ENCODE assay signal across 26 cellular contexts in the genomic region with DNA sequence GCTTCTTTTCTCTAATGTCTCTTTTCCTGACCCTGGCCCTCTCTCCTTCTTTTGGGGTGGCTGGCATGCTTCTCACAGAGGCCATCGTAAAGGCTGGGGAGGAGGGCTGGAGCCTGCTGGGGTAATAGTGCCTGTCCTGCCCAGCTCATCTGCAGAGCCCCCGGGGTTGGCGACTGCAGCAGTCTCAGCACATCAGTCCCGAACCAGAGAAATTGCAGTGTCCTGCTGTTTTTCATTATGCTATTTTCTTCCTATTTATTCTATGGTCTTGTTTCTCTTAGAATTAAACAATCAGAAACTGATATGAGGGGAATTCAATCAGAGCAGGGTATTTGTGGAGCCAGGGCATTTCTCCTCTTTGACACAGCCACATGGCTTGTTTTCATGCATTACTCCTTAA.
"Had no signal": no experiment of that assay in that cellular context is flagged by ENCODE, and none has a peak within 500 bp of the region (broad histone marks: within the 10 kb centered on the region; RNA-seq: fewer than 3 reads in every experiment).

No MANE protein-coding gene starts in this region.

- H3K36me3 ChIP-seq: breast epithelium, SJCRH30 had no signal

- DNase-seq: activated CD4-positive, alpha-beta memory T cell treated with anti-CD3 and anti-CD28 coated beads, Interleukin-2, amount 10 ng/mL, durations not matched to agents 7 days and 5 days; activated CD4-positive, alpha-beta T cell treated with anti-CD3 and anti-CD28 coated beads for 36 hours; activated CD4-positive, alpha-beta T cell treated with anti-CD3 and anti-CD28 coated beads, Interleukin-2, amount 50 U/mL, for 1 hour; activated gamma-delta T cell; activated naive CD4-positive, alpha-beta T cell treated with anti-CD3 and anti-CD28 coated beads, Interleukin-2, amount 10 ng/mL, durations not matched to agents 7 days and 5 days; activated T-cell treated with anti-CD3 and anti-CD28 coated beads for 4 hours; activated T-cell treated with anti-CD3 and anti-CD28 coated beads, Interleukin-2, amount 50 U/mL, for 48 hours; aorta; caudate nucleus; IMR-90; KBM-7; NCI-H1092; NCI-H1436; NCI-H1694 treated with DMSO at 0.1 percent for 48 hours; NCI-H2081; NCI-H226; NCI-H510A; NCI-H526 treated with DMSO at 0.1 percent for 48 hours; NCI-H82; Right ventricle myocardium superior; SJCRH30 had no signal

- H3K9me3 ChIP-seq: breast epithelium, SJCRH30 had no signal

- H3K36me3 Mint-ChIP-seq: activated naive CD4-positive, alpha-beta T cell treated with anti-CD3 and anti-CD28 coated beads, Interleukin-2, amount 10 ng/mL, durations not matched to agents 7 days and 5 days had no signal

- H3K27me3 ChIP-seq: breast epithelium, SJCRH30 had no signal

- ATAC-seq: activated CD4-positive, alpha-beta T cell treated with anti-CD3 and anti-CD28 coated beads for 36 hours; activated T-helper 17 cell treated with anti-CD3 and anti-CD28 coated beads, Interleukin-2, amount 50 U/mL, for 72 hours; Panc1 had no signal

- H3K4me3 ChIP-seq: breast epithelium, SJCRH30 had no signal

- H3K4me3 Mint-ChIP-seq: activated CD4-positive, alpha-beta memory T cell treated with anti-CD3 and anti-CD28 coated beads, Interleukin-2, amount 10 ng/mL, durations not matched to agents 7 days and 5 days; activated CD4-positive, alpha-beta T cell treated with anti-CD3 and anti-CD28 coated beads for 36 hours; activated naive CD4-positive, alpha-beta T cell treated with anti-CD3 and anti-CD28 coated beads, Interleukin-2, amount 10 ng/mL, durations not matched to agents 7 days and 5 days; activated T-helper 17 cell treated with anti-CD3 and anti-CD28 coated beads, Interleukin-2, amount 50 U/mL, for 72 hours had no signal

- H3K27ac Mint-ChIP-seq: activated CD4-positive, alpha-beta memory T cell treated with anti-CD3 and anti-CD28 coated beads, Interleukin-2, amount 10 ng/mL, durations not matched to agents 7 days and 5 days; activated CD4-positive, alpha-beta T cell treated with anti-CD3 and anti-CD28 coated beads for 36 hours; activated naive CD4-positive, alpha-beta T cell treated with anti-CD3 and anti-CD28 coated beads, Interleukin-2, amount 10 ng/mL, durations not matched to agents 7 days and 5 days; activated T-helper 17 cell treated with anti-CD3 and anti-CD28 coated beads, Interleukin-2, amount 50 U/mL, for 72 hours had no signal

- H3K27me3 Mint-ChIP-seq: activated CD4-positive, alpha-beta T cell treated with anti-CD3 and anti-CD28 coated beads for 36 hours; activated naive CD4-positive, alpha-beta T cell treated with anti-CD3 and anti-CD28 coated beads, Interleukin-2, amount 10 ng/mL, durations not matched to agents 7 days and 5 days; activated T-helper 17 cell treated with anti-CD3 and anti-CD28 coated beads, Interleukin-2, amount 50 U/mL, for 72 hours had no signal

- H3K9me3 Mint-ChIP-seq: activated CD4-positive, alpha-beta memory T cell treated with anti-CD3 and anti-CD28 coated beads, Interleukin-2, amount 10 ng/mL, durations not matched to agents 7 days and 5 days; activated naive CD4-positive, alpha-beta T cell treated with anti-CD3 and anti-CD28 coated beads, Interleukin-2, amount 10 ng/mL, durations not matched to agents 7 days and 5 days; activated T-helper 17 cell treated with anti-CD3 and anti-CD28 coated beads, Interleukin-2, amount 50 U/mL, for 72 hours had no signal

- H3K27ac ChIP-seq: breast epithelium, RWPE1, SJCRH30, VCaP had no signal
